In the genomic region with DNA sequence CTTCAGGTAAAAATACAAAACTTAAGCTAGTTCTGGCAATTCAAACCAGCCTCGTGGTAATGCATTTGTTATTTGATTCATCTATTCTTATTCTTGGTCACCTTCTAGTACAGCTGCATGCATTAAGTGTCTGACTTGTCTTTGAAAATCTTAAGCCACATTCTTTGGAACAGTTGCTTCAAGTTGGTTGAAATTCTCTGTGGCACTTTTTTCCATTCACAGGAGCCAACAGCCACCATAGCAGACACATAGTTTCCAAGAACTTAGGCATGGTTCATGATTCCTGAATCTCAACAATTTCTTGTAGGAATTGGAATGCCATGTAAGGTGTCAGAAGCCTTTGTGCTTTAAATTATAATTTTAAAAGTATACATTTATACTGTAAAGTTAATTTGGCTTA, we compare ENCODE assay signal across 8 cellular contexts. TPM values are rescaled to one million over a fixed set of nuclear protein-coding genes. Genes with fewer than 3 reads are reported as not detected.
"Had no signal": no experiment of that assay in that cellular context is flagged by ENCODE, and none has a peak within 500 bp of the region (broad histone marks: within the 10 kb centered on the region; RNA-seq: fewer than 3 reads in every experiment).

No MANE protein-coding gene starts in this region.

- H3K9me3 Mint-ChIP-seq: GM23338, H9, IgD-negative memory B cell had no signal

- H3K27ac ChIP-seq: HL-60 had no signal

- H2AFZ ChIP-seq: GM23338 had no signal

- H3K4me3 Mint-ChIP-seq: GM23338, H9, IgD-negative memory B cell had no signal

- H3K4me2 ChIP-seq: GM23338 had no signal

- H3K4me3 ChIP-seq: GM23338 had no signal

- H3K27ac Mint-ChIP-seq: GM23338, H9, IgD-negative memory B cell had no signal

- FAIRE-seq: H1, H54, HepG2 had no signal

- H3K27me3 Mint-ChIP-seq: IgD-negative memory B cell had no signal

- ATAC-seq: GM23338, HepG2 had no signal

- DNase-seq: H9, HCEC 1CT had no signal

RNA-seq across cellular contexts. Expression of gene MEF2C, which starts 47.4 kb away (rescaled TPM):
- polyA plus RNA-seq: HepG2 had no signal
